In the genomic region with DNA sequence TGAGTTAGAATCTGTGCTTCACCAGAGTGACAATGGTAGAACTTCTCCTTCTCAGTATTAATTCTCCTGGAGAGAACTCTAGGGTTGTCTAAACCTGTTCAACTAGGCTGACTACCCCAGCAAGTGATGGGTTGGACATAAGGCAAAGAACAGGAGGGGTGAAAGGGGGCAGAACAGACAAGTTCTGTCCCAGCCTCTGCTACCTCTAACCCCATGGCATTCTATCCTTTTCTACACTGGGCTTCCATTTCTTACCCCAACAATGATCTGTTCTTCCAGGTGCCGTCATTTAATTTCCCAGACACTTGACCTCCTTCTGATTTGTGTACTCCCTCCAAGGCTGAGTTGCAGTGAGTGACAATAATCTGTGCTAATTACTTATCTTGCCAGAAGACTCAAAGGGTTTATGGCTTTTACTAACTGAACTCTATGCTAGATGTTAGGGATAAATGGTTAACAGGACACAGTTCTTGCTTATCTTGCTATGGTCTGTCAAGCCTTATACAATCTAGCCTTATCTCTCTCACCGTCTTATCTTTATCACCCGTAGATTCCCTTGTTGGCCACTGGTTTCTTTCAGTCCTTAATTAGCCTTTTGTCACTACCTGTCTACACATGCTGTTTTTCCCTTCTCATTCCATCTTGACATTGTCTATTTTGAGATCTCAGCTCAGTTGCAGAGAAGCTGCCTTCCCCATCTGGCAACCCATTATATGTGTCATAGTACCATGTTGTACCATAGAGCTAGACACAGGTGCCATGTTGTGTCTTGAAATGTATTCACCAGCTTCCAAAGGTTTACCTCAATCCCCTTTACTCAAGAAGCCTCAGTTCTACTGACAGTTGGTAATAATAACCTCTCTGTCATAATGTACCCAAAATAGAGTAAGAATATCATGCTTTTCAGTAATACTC, we compare ENCODE assay signal across 1 cellular context.
TF ChIP-seq lines count a peak whose summit lies in the region.

No MANE protein-coding gene starts in this region.

TF ChIP-seq in K562, 482 proteins besides CTCF, POLR2A, EP300 and RAD21:
- TF ChIP-seq KDM4B (IDR thresholded peaks at IDR 0.05; ENCODE audit: borderline replicate concordance in 2 of 2, low read depth in 1 of 2) (no peak), SREBF2 (CRISPR knock-in tag; IDR thresholded peaks at IDR 0.05) (0 out of 2 replicates have a peak, but pooled peaks have one; percentile 44), SP2 (IDR thresholded peaks at IDR 0.05; ENCODE audit: extremely low read depth, low read depth, low read length, poor library complexity, severe bottlenecking) (no peak), CREB1 (IDR thresholded peaks at IDR 0.05) (no peak), CREB1 (CRISPR knock-in tag; IDR thresholded peaks at IDR 0.05) (no peak), TAF9B (IDR thresholded peaks at IDR 0.05; ENCODE audit: partially characterized antibody) (no peak), JUNB (CRISPR knock-in tag; conservative IDR thresholded peaks at IDR 0.05) (no peak), KDM1A (IDR thresholded peaks at IDR 0.05) (peak; percentile 27 to 48; a peak in 3 of 4 replicates), NCOA4 (IDR thresholded peaks at IDR 0.05; ENCODE audit: partially characterized antibody) (no peak), GATA2 (CRISPR knock-in tag; IDR thresholded peaks at IDR 0.05) (peak; percentile 38; the same call in 1 of the 2 replicates), PHTF2 (CRISPR knock-in tag; IDR thresholded peaks at IDR 0.05) (no peak), GABPB2 (CRISPR knock-in tag; conservative IDR thresholded peaks at IDR 0.05) (no peak), NCOA1 (IDR thresholded peaks at IDR 0.05; ENCODE audit: low read depth) (no peak), RNF2 (IDR thresholded peaks at IDR 0.05) (no peak), POLR2AphosphoS5 (IDR thresholded peaks at IDR 0.05; ENCODE audit: control insufficient read depth, insufficient read depth, low read depth, low read length) (peak; percentile 51; the same call in 1 of the 2 replicates), CCNT2 (IDR thresholded peaks at IDR 0.05; ENCODE audit: borderline replicate concordance, extremely low read depth, insufficient read length, low read depth, low read length) (no peak), ZNF766 (CRISPR knock-in tag; conservative IDR thresholded peaks at IDR 0.05) (0 out of 2 replicates have a peak, but pooled peaks have one; percentile 39), NBN (IDR thresholded peaks at IDR 0.05; ENCODE audit: low read depth) (no peak)
- TF ChIP-seq, protein P1, sequence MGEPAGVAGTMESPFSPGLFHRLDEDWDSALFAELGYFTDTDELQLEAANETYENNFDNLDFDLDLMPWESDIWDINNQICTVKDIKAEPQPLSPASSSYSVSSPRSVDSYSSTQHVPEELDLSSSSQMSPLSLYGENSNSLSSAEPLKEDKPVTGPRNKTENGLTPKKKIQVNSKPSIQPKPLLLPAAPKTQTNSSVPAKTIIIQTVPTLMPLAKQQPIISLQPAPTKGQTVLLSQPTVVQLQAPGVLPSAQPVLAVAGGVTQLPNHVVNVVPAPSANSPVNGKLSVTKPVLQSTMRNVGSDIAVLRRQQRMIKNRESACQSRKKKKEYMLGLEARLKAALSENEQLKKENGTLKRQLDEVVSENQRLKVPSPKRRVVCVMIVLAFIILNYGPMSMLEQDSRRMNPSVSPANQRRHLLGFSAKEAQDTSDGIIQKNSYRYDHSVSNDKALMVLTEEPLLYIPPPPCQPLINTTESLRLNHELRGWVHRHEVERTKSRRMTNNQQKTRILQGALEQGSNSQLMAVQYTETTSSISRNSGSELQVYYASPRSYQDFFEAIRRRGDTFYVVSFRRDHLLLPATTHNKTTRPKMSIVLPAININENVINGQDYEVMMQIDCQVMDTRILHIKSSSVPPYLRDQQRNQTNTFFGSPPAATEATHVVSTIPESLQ (CRISPR knock-in tag; IDR thresholded peaks at IDR 0.05) = no peak
- TF ChIP-seq, protein P2, sequence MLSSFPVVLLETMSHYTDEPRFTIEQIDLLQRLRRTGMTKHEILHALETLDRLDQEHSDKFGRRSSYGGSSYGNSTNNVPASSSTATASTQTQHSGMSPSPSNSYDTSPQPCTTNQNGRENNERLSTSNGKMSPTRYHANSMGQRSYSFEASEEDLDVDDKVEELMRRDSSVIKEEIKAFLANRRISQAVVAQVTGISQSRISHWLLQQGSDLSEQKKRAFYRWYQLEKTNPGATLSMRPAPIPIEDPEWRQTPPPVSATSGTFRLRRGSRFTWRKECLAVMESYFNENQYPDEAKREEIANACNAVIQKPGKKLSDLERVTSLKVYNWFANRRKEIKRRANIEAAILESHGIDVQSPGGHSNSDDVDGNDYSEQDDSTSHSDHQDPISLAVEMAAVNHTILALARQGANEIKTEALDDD (IDR thresholded peaks at IDR 0.05) = peak; percentile 49; the same call in 1 of the 2 replicates
- TF ChIP-seq, protein P3, sequence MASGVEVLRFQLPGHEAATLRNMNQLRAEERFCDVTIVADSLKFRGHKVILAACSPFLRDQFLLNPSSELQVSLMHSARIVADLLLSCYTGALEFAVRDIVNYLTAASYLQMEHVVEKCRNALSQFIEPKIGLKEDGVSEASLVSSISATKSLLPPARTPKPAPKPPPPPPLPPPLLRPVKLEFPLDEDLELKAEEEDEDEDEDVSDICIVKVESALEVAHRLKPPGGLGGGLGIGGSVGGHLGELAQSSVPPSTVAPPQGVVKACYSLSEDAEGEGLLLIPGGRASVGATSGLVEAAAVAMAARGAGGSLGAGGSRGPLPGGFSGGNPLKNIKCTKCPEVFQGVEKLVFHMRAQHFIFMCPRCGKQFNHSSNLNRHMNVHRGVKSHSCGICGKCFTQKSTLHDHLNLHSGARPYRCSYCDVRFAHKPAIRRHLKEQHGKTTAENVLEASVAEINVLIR (CRISPR knock-in tag; IDR thresholded peaks at IDR 0.05) = no peak
- TF ChIP-seq, protein P4, sequence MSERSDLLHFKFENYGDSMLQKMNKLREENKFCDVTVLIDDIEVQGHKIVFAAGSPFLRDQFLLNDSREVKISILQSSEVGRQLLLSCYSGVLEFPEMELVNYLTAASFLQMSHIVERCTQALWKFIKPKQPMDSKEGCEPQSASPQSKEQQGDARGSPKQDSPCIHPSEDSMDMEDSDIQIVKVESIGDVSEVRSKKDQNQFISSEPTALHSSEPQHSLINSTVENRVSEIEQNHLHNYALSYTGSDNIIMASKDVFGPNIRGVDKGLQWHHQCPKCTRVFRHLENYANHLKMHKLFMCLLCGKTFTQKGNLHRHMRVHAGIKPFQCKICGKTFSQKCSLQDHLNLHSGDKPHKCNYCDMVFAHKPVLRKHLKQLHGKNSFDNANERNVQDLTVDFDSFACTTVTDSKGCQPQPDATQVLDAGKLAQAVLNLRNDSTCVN (CRISPR knock-in tag; IDR thresholded peaks at IDR 0.05) = no peak
- TF ChIP-seq, protein P5, sequence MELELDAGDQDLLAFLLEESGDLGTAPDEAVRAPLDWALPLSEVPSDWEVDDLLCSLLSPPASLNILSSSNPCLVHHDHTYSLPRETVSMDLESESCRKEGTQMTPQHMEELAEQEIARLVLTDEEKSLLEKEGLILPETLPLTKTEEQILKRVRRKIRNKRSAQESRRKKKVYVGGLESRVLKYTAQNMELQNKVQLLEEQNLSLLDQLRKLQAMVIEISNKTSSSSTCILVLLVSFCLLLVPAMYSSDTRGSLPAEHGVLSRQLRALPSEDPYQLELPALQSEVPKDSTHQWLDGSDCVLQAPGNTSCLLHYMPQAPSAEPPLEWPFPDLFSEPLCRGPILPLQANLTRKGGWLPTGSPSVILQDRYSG (tag; conservative IDR thresholded peaks at IDR 0.05; ENCODE audit: low read depth) = no peak
